ENCODE assay signal across 8 cellular contexts in the genomic region with DNA sequence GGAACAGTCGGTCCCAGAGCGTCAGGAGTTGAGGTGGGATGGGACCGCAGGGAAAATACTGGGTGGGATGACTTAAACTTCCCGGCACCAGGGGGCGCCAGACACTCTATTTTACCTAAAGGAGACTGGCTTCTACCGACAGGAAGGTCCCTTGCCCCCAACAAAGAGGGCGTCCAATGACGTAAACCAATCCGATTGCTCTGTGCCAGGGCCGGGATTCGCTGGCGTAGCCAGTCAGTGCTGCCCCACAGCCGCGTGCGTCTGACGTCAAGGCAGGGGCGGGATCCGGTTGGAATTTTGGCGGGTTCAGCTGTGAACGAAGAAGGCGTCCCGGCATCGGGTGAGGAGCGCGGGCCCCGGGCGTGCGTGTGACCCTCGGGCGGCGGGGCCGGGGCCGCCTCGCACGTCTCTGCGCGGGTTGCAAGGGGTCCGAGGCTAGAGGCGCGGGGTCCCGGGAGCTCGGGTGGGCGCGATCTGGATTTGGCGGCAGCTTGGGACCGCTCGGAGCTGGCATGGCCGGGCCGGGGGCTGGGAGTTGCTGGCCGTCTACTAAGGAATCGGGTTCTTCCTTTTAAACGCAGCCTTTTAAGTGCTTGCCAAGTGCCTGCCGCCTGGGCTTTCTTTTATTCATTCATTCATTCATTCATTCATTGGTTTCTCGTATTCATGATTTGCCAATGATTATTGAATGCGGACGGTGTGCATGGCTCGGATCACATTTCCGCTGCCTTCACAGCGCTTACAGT. TPM values are rescaled to one million over a fixed set of nuclear protein-coding genes. Genes with fewer than 3 reads are reported as not detected.
A peak's percentile ranks its signal among the peaks of the same experiment; 100 is the strongest.
DNase-seq lines count a peak whose midpoint lies in the region; ATAC-seq and TF ChIP-seq lines count a peak whose summit lies in the region.

Gene MCM10, plus strand, starts transcription at position 292 of the 746 bp plus-strand sequence. CDS start 2,645 bp downstream, outside the sequence.

- H3K4me3 ChIP-seq in psoas muscle (peak within 1 kb of the TSS; percentile 64), vagina (peak within 1 kb of the TSS; percentile 24 to 47)

- DNase-seq in GM13977 (ENCODE audit: low spot score) (peak; percentile 99), NCI-H146 treated with DMSO at 0.1 percent for 48 hours (lab: John Stamatoyannopoulos, UW; ENCODE audit: unreplicated experiment) (peak; percentile 100), amniotic stem cell (lab: John Stamatoyannopoulos, UW) (peak; percentile 96), left ventricle myocardium superior (peak; percentile 97), psoas muscle (peak; percentile 97 to 99), vagina (ENCODE audit: extremely low spot score in 2 of 2) (peak in 1 of 2 donors; percentile 99)

- no peak for TF ChIP-seq POLR2A in vagina (IDR thresholded peaks at IDR 0.05)

- TF ChIP-seq CTCF in GM13977 (IDR thresholded peaks at IDR 0.05; ENCODE audit: extremely low read depth, insufficient read depth, missing control alignments) (peak; percentile 73), psoas muscle (IDR thresholded peaks at IDR 0.05) (peak; percentile 91), vagina (IDR thresholded peaks at IDR 0.05) (peak; percentile 86 to 92 (median 90))

- WGBS in psoas muscle, 3 donors: 0% methylated on average over 49 to 59 of the region's 59 CpGs

- H3K4me1 ChIP-seq in psoas muscle: peaks cover 7% of the 10 kb centered on the region
- H3K4me1 ChIP-seq in vagina: peaks cover 13% of the 10 kb centered on the region

- in situ Hi-C loops in GM13977 (cut with MboI; ENCODE audit: low pct_unique_long_range_greater_than_20kb, low sequenced_read_pairs, unreplicated experiment): no loop called here

- H3K36me3 ChIP-seq in psoas muscle (ENCODE audit: insufficient read depth in 1 of 2, low read depth in 1 of 2) (no peaks in the 10 kb centered on the region), vagina (no peaks in the 10 kb centered on the region)

- intact Hi-C loops in T-helper 1 cell treated with Interleukin-12 subunit alpha and Interleukin-12 subunit beta and Interleukin-4 antibody, amounts not matched to agents 30 ng/mL and 1 ng/mL, for 36 hours (cut with micrococcal nuclease): loop anchor here (1.0 to 5.0 kb wide), 9 partner anchors 62 to 1119 kb away; partner anchors contain the start of genes CDC123, DHTKD1, NUDT5 and PRPF18
- intact Hi-C loops in left ventricle myocardium superior (cut with micrococcal nuclease) (loop anchor here (5.0 kb wide), 1 partner anchor 141 kb away; the partner anchor contains the start of gene PHYH), psoas muscle (cut with DNase I) (loop anchor here (2.0 to 5.0 kb wide), 2 partner anchors 141 to 281 kb away; no protein-coding TSS in a partner anchor), vagina (cut with DNase I) (no loop called here)

- H3K27ac ChIP-seq in psoas muscle (no peak within 1 kb of the TSS), vagina (no peak within 1 kb of the TSS)

- H3K9me3 ChIP-seq in psoas muscle: no peaks in the 10 kb centered on the region
- H3K9me3 ChIP-seq in vagina: no peaks in the 10 kb centered on the region

- ATAC-seq in HG02884 (IDR thresholded peaks at IDR 0.05; ENCODE audit: unreplicated experiment) (peak; percentile 99), left ventricle myocardium superior (peak; percentile 100), psoas muscle (peak; percentile 100)

- H3K27me3 ChIP-seq in psoas muscle (ENCODE audit: insufficient read depth in 3 of 3, low read length in 2 of 3) (no peaks in the 10 kb centered on the region), vagina (no peaks in the 10 kb centered on the region)

RNA-seq across cellular contexts. Expression of gene MCM10, which starts in this region (rescaled TPM):
- 50.7 and 55.5 TPM in 2 replicates for total RNA-seq in T-helper 1 cell treated with Interleukin-12 subunit alpha and Interleukin-12 subunit beta and Interleukin-4 antibody, amounts not matched to agents 30 ng/mL and 1 ng/mL, for 36 hours
- 0.30 TPM for total RNA-seq in left ventricle myocardium superior
- total RNA-seq in psoas muscle: under 1 TPM in 3 of 4 donors, not detected in 1; 0.10 to 0.83 (median 0.32) TPM
- under 1 TPM; 0.07 to 0.21 (median 0.14) TPM for polyA plus RNA-seq in psoas muscle
- 0.98 TPM for total RNA-seq in vagina

Comparison
In these comparisons a context has a peak if more than half of its experiments do, and no peak if none do; other contexts are left out.
1. RNA of gene MCM10 (total RNA-seq): 50.7 to 55.5 TPM in T-helper 1 cell treated with Interleukin-12 subunit alpha and Interleukin-12 subunit beta and Interleukin-4 antibody, amounts not matched to agents 30 ng/mL and 1 ng/mL, for 36 hours; 0.98 TPM in vagina (single experiment), 0.10 to 0.83 TPM in psoas muscle and 0.30 TPM in left ventricle myocardium superior (single experiment); every median in the first group is over 10 times any median in the second.
2. Peak in DNase-seq and ATAC-seq in left ventricle myocardium superior; RNA of the gene not detected or under 1 TPM.
3. Peak in DNase-seq, ATAC-seq and H3K4me3 ChIP-seq in psoas muscle; RNA of the gene not detected or under 1 TPM.
4. Peak in every context shown above with its lines, with median percentiles within 50 percentile points of each other: CTCF ChIP-seq and ATAC-seq.